Comparison of ENCODE assay signal across 20 cellular contexts in the genomic region with DNA sequence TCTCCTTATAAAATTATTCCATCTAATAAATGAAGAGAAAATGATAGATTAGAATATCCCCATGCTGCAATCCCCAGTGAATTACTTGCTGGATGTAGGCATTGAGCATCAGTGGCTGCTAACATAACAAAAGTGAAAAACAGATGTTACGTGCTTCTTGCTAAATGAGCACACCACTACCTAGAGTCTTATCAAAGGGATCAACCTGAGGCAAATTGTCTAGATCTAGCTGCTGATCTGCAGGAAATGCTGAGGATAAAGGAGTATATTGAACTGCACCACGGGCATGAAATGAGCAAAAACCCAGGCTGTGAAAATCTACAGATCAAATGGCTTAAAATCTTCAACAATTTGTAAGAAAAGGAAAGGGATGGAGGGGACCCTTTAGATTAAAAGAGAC. TPM values are rescaled to one million over a fixed set of nuclear protein-coding genes. Genes with fewer than 3 reads are reported as not detected.
DNase-seq lines count a peak whose midpoint lies in the region; ATAC-seq and TF ChIP-seq lines count a peak whose summit lies in the region.
"Had no signal": no experiment of that assay in that cellular context is flagged by ENCODE, and none has a peak within 500 bp of the region (broad histone marks: within the 10 kb centered on the region; RNA-seq: fewer than 3 reads in every experiment).

No MANE protein-coding gene starts in this region.

- no peaks in the 10 kb centered on the region for H3K9me2 ChIP-seq in HCT116 (ENCODE audit: insufficient read depth)
- H3K9me2 ChIP-seq: SK-N-SH had no signal

- ATAC-seq in HCT116 (no peak), GM18867 (IDR thresholded peaks at IDR 0.05; ENCODE audit: unreplicated experiment) (no peak)
- ATAC-seq in naive thymus-derived CD4-positive, alpha-beta T cell, result no peak
- ATAC-seq: Panc1 had no signal

- H3K27me3 Mint-ChIP-seq in T-helper 2 cell treated with Interferon-gamma antibody and Interleukin-4, amounts not matched to agents 5 μg/mL and 100 μg/mL, for 36 hours (ENCODE audit: low read depth), result no peaks in the 10 kb centered on the region
- no peaks in the 10 kb centered on the region for H3K27me3 Mint-ChIP-seq in naive thymus-derived CD4-positive, alpha-beta T cell
- H3K27me3 Mint-ChIP-seq: IgD-negative memory B cell had no signal

- no peak overlapping the region for H3K4me3 ChIP-seq in HCT116 (replicated peaks in 1 of 2; ENCODE audit: low read depth in 1 of 2, low read length in 2 of 2)
- H3K4me3 ChIP-seq in naive thymus-derived CD4-positive, alpha-beta T cell (ENCODE audit: low read length), result no peak overlapping the region
- no peak overlapping the region for H3K4me3 ChIP-seq in thyroid gland (replicated peaks in 1 of 3)

- intact Hi-C loops in HCT116 (cut with micrococcal nuclease) (loop anchor here (1.0 to 5.0 kb wide), 3 partner anchors 121 to 222 kb away; a partner anchor contains a TSS), thyroid gland (cut with DNase I) (no loop called here)
- intact Hi-C loops in naive thymus-derived CD4-positive, alpha-beta T cell (cut with micrococcal nuclease), result loop anchor here (1.0 to 10.0 kb wide), 7 partner anchors 44 to 912 kb away; a partner anchor contains a TSS

- TF ChIP-seq CTCF in HCT116 (IDR thresholded peaks at IDR 0.05 in 2 of 3, conservative IDR thresholded peaks at IDR 0.05 in 1 of 3; ENCODE audit: borderline replicate concordance in 1 of 3, insufficient read depth in 1 of 3, low read depth in 2 of 3, low read length in 2 of 3) (no peak), thyroid gland (IDR thresholded peaks at IDR 0.05) (no peak)

- H3K9me3 ChIP-seq in HCT116 (ENCODE audit: control insufficient read depth in 1 of 2, insufficient read depth in 1 of 2, low read depth in 1 of 2, low read length in 2 of 2), result no peaks in the 10 kb centered on the region
- H3K9me3 ChIP-seq in naive thymus-derived CD4-positive, alpha-beta T cell (ENCODE audit: control insufficient read depth in 2 of 3, low read length in 3 of 3), result no peaks in the 10 kb centered on the region
- H3K9me3 ChIP-seq in thyroid gland, result no peaks in the 10 kb centered on the region
- H3K9me3 ChIP-seq: SK-N-SH had no signal

- no peaks in the 10 kb centered on the region for H3K9me3 Mint-ChIP-seq in T-helper 2 cell treated with Interferon-gamma antibody and Interleukin-4, amounts not matched to agents 5 μg/mL and 100 μg/mL, for 36 hours
- H3K9me3 Mint-ChIP-seq in naive thymus-derived CD4-positive, alpha-beta T cell, result peaks cover 0 to 2% (median 0%) of the 10 kb centered on the region in 11 donors
- H3K9me3 Mint-ChIP-seq: IgD-negative memory B cell had no signal

- H3K36me3 Mint-ChIP-seq in T-helper 2 cell treated with Interferon-gamma antibody and Interleukin-4, amounts not matched to agents 5 μg/mL and 100 μg/mL, for 36 hours (ENCODE audit: low read depth), result peaks cover 28% of the 10 kb centered on the region
- H3K36me3 Mint-ChIP-seq in naive thymus-derived CD4-positive, alpha-beta T cell, result peaks cover 8 to 35% (median 20%) of the 10 kb centered on the region in 5 donors
- H3K36me3 Mint-ChIP-seq: IgD-negative memory B cell had no signal

- no peak for TF ChIP-seq POLR2A in HCT116 (IDR thresholded peaks at IDR 0.05; ENCODE audit: borderline replicate concordance, extremely low read depth, insufficient read depth, insufficient read length)
- TF ChIP-seq POLR2A in thyroid gland (IDR thresholded peaks at IDR 0.05), result no peak

- H4K20me1 ChIP-seq in HCT116 (ENCODE audit: insufficient read depth), result peaks cover 5% of the 10 kb centered on the region; the same call in 1 of the 2 replicates

- no peak for TF ChIP-seq RAD21 in HCT116 (IDR thresholded peaks at IDR 0.05; ENCODE audit: low read depth)

- H3K36me3 ChIP-seq in HCT116 (ENCODE audit: control insufficient read depth in 1 of 2, insufficient read depth in 2 of 2, low read length in 2 of 2), result peaks cover 3 to 11% of the 10 kb centered on the region in 2 experiments; a peak in 3 of 4 replicates
- peaks cover 0 to 32% (median 11%) of the 10 kb centered on the region in 3 experiments for H3K36me3 ChIP-seq in naive thymus-derived CD4-positive, alpha-beta T cell (ENCODE audit: control insufficient read depth in 2 of 3, insufficient read depth in 3 of 3, low read length in 3 of 3)
- peaks cover 3 to 6% of the 10 kb centered on the region in 2 donors for H3K36me3 ChIP-seq in thyroid gland

- H3K27ac Mint-ChIP-seq in T-helper 2 cell treated with Interferon-gamma antibody and Interleukin-4, amounts not matched to agents 5 μg/mL and 100 μg/mL, for 36 hours, result peak overlapping the region; percentile 8
- H3K27ac Mint-ChIP-seq in naive thymus-derived CD4-positive, alpha-beta T cell, result peak overlapping the region in 5 of 9 donors; percentile 5 to 84 (median 34)
- H3K27ac Mint-ChIP-seq: IgD-negative memory B cell had no signal

- RAD21 ChIA-PET in HCT116 (lab: Charles Lee; ENCODE audit: low non-redundant PET in 1 of 2, low total read pairs in 2 of 2, uncharacterized antibody in 2 of 2, unreplicated experiment in 2 of 2), result no interaction called here

- H3K9ac ChIP-seq in HCT116 (ENCODE audit: low read length), result no peak overlapping the region
- H3K9ac ChIP-seq: SK-N-SH had no signal

- H3K4me3 Mint-ChIP-seq in T-helper 2 cell treated with Interferon-gamma antibody and Interleukin-4, amounts not matched to agents 5 μg/mL and 100 μg/mL, for 36 hours, result peak overlapping the region; percentile 16
- H3K4me3 Mint-ChIP-seq in naive thymus-derived CD4-positive, alpha-beta T cell, result peak overlapping the region in 1 of 10 donors; percentile 3
- H3K4me3 Mint-ChIP-seq: IgD-negative memory B cell had no signal

- H3K27ac ChIP-seq in HCT116 (ENCODE audit: low read depth, low read length), result no peak overlapping the region
- H3K27ac ChIP-seq in naive thymus-derived CD4-positive, alpha-beta T cell (ENCODE audit: low read depth, low read length), result no peak overlapping the region
- H3K27ac ChIP-seq in thyroid gland, result no peak overlapping the region

- 93 to 97% methylated on average over 2 of the region's 2 CpGs for WGBS in thyroid gland, 2 donors

- H3K4me2 ChIP-seq in HCT116 (ENCODE audit: low read length), result no peak overlapping the region
- H3K4me2 ChIP-seq: SK-N-SH had no signal

- POLR2A ChIA-PET in HCT116 (lab: Charles Lee), result no interaction called here
- POLR2A ChIA-PET in naive thymus-derived CD4-positive, alpha-beta T cell (lab: Charles Lee), result no interaction called here

- H3K4me1 ChIP-seq in HCT116 (ENCODE audit: control insufficient read depth in 1 of 2, insufficient read depth in 2 of 2, low read length in 2 of 2), result peaks cover 33 to 35% of the 10 kb centered on the region in 2 experiments
- H3K4me1 ChIP-seq in naive thymus-derived CD4-positive, alpha-beta T cell (ENCODE audit: control insufficient read depth in 2 of 2, insufficient read depth in 2 of 2, low read length in 2 of 2), result peaks cover 0 to 3% of the 10 kb centered on the region in 2 donors
- peaks cover 17 to 30% of the 10 kb centered on the region in 2 donors for H3K4me1 ChIP-seq in thyroid gland

- peaks cover 28% of the 10 kb centered on the region for H3K4me1 Mint-ChIP-seq in T-helper 2 cell treated with Interferon-gamma antibody and Interleukin-4, amounts not matched to agents 5 μg/mL and 100 μg/mL, for 36 hours (ENCODE audit: low read depth)
- H3K4me1 Mint-ChIP-seq in naive thymus-derived CD4-positive, alpha-beta T cell, result peaks cover 7 to 35% (median 15%) of the 10 kb centered on the region in 7 donors

- DNase-seq in NCI-H1092 treated with DMSO at 0.1 percent for 48 hours (lab: John Stamatoyannopoulos, UW), result peak; percentile 11
- DNase-seq in NCI-H1092 (lab: John Stamatoyannopoulos, UW), result no peak
- DNase-seq in HCT116 (ENCODE audit: low read depth, low spot score), result no peak
- peak; percentile 28 for DNase-seq in T-helper 2 cell treated with Interferon-gamma antibody and Interleukin-4, amounts not matched to agents 5 μg/mL and 100 μg/mL, for 36 hours (ENCODE audit: low spot score)
- DNase-seq in naive thymus-derived CD4-positive, alpha-beta T cell, result no peak
- no peak for DNase-seq in NCI-H2227 (lab: John Stamatoyannopoulos, UW; ENCODE audit: unreplicated experiment)
- no peak for DNase-seq in thyroid gland
- DNase-seq: 8988T; GF-D8; MM.1S; NCI-H1048; NCI-H1436 treated with DMSO at 0.1 percent for 48 hours; NCI-H2171; NCI-H446; NK-92 treated with Interleukin-12 subunit alpha and Interleukin-12 subunit beta, amount 100 ng/mL, for 24 hours; SIG-M5; SK-N-SH had no signal

- CTCF ChIA-PET in HCT116 (lab: Charles Lee), result no interaction called here
- CTCF ChIA-PET in naive thymus-derived CD4-positive, alpha-beta T cell (lab: Charles Lee), result interaction anchor here (0.7 to 2.2 kb wide), 5 partner anchors 119 to 370 kb away, joined by 4 to 20 read pairs (median 13); no protein-coding TSS in a partner anchor

- no peaks in the 10 kb centered on the region for H3K27me3 ChIP-seq in HCT116 (ENCODE audit: insufficient read depth, low read length)
- no peaks in the 10 kb centered on the region for H3K27me3 ChIP-seq in naive thymus-derived CD4-positive, alpha-beta T cell (ENCODE audit: control insufficient read depth in 2 of 2, insufficient read depth in 2 of 2, low read length in 2 of 2)
- H3K27me3 ChIP-seq in thyroid gland, result no peaks in the 10 kb centered on the region

- H2AFZ ChIP-seq in HCT116 (ENCODE audit: low read depth, low read length, poor library complexity, severe bottlenecking), result no peak overlapping the region

- H3K79me2 ChIP-seq in HCT116 (ENCODE audit: insufficient read depth, low read length), result no peaks in the 10 kb centered on the region

- TSS peak; percentile 8 for BruUV-seq in HCT116 (replicated peaks; lab: Mats Ljungman, UMichigan)

TF ChIP-seq in HCT116, 20 proteins besides CTCF, POLR2A, EP300 and RAD21 (continues in another document):
- TF ChIP-seq FOSL1 (IDR thresholded peaks at IDR 0.05; ENCODE audit: low read depth) (no peak), SRF (IDR thresholded peaks at IDR 0.05; ENCODE audit: low read depth) (no peak)
- TF ChIP-seq, protein P1, sequence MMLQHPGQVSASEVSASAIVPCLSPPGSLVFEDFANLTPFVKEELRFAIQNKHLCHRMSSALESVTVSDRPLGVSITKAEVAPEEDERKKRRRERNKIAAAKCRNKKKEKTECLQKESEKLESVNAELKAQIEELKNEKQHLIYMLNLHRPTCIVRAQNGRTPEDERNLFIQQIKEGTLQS (IDR thresholded peaks at IDR 0.05), result no peak

RNA-seq across cellular contexts. Expression of a gene that starts 45.3 kb away (rescaled TPM):
- total RNA-seq in HCT116 (2021; ENCODE audit: unreplicated experiment), result 1.3 TPM
- 0.51 and 1.6 TPM in 2 replicates for polyA plus RNA-seq in HCT116 (2012)
- total RNA-seq in naive thymus-derived CD4-positive, alpha-beta T cell, result under 1 TPM in 3 of 5 experiments, not detected in 2; 0.45 to 0.92 (median 0.54) TPM
- polyA plus RNA-seq in naive thymus-derived CD4-positive, alpha-beta T cell, result not detected
- total RNA-seq in thyroid gland, result 1 to 10 TPM; 1.2 to 4.9 (median 3.1) TPM
- polyA plus RNA-seq: IgD-negative memory B cell had no signal

Comparison
In these comparisons a context has a peak if more than half of its experiments do, and no peak if none do; other contexts are left out.
1. DNase-seq: peak in NCI-H1092 treated with DMSO at 0.1 percent for 48 hours (single experiment) and T-helper 2 cell treated with Interferon-gamma antibody and Interleukin-4, amounts not matched to agents 5 μg/mL and 100 μg/mL, for 36 hours (single experiment); none in NCI-H1092 (single experiment), HCT116 (single experiment), naive thymus-derived CD4-positive, alpha-beta T cell (0 of 9), NCI-H2227 (single experiment) and thyroid gland (0 of 2).